Comparison of ENCODE assay signal across 2 cellular contexts in genomic region chr18:67608909-67609308, GRCh38.
A peak's percentile ranks its signal among the peaks of the same experiment; 100 is the strongest.
TF ChIP-seq lines count a peak whose summit lies in the region.

No MANE protein-coding gene starts in this region.

TF ChIP-seq in SK-N-SH, 30 proteins besides CTCF, POLR2A, EP300 and RAD21 (continued from another document):
- TF ChIP-seq TEAD4 (IDR thresholded peaks at IDR 0.05; ENCODE audit: borderline replicate concordance, insufficient read depth) (no peak; the same call in 1 of the 2 replicates), FOSL2 (IDR thresholded peaks at IDR 0.05; ENCODE audit: borderline replicate concordance, low read depth) (peak; percentile 71), ELF1 (IDR thresholded peaks at IDR 0.05) (no peak)

TF ChIP-seq in GM23338, 12 proteins besides CTCF, POLR2A, EP300 and RAD21 (continued from another document):
- no peak for TF ChIP-seq ZNF462 (CRISPR knock-in tag; IDR thresholded peaks at IDR 0.05)
- no peak for TF ChIP-seq JUNB (IDR thresholded peaks at IDR 0.05; ENCODE audit: unreplicated experiment)
- TF ChIP-seq STAT1 (IDR thresholded peaks at IDR 0.05; ENCODE audit: unreplicated experiment) = no peak
- TF ChIP-seq NANOG (IDR thresholded peaks at IDR 0.05; ENCODE audit: borderline replicate concordance) = no peak
- no peak for TF ChIP-seq EZH2phosphoT487 (IDR thresholded peaks at IDR 0.05; ENCODE audit: unreplicated experiment)
- no peak for TF ChIP-seq ZNF114 (CRISPR knock-in tag; IDR thresholded peaks at IDR 0.05)
- TF ChIP-seq CREB1 (CRISPR knock-in tag; IDR thresholded peaks at IDR 0.05; ENCODE audit: low read depth) = no peak
- no peak for TF ChIP-seq ETS1 (IDR thresholded peaks at IDR 0.05)
- TF ChIP-seq REST (IDR thresholded peaks at IDR 0.05; ENCODE audit: unreplicated experiment) = no peak
- TF ChIP-seq POLR2AphosphoS5 (IDR thresholded peaks at IDR 0.05; ENCODE audit: low read depth) = no peak
- TF ChIP-seq EZH2 (IDR thresholded peaks at IDR 0.05; ENCODE audit: low read depth, unreplicated experiment) = no peak
